ENCODE assay signal across 1 cellular context in genomic region chr15:56245871-56246814, GRCh38.
TF ChIP-seq lines count a peak whose summit lies in the region.

No MANE protein-coding gene starts in this region.

TF ChIP-seq in GM12878, 131 proteins besides CTCF, POLR2A, EP300 and RAD21 (continued from another document and continues in another):
- TF ChIP-seq PRDM15 (CRISPR knock-in tag; IDR thresholded peaks at IDR 0.05) (no peak), NBN (IDR thresholded peaks at IDR 0.05) (peak; percentile 82; the same call in 1 of the 2 replicates), HSF1 (IDR thresholded peaks at IDR 0.05; ENCODE audit: low read depth, low read length) (peak; percentile 84; the same call in 1 of the 2 replicates), SIX5 (IDR thresholded peaks at IDR 0.05; ENCODE audit: low read depth, low read length, severe bottlenecking) (peak; percentile 45), KDM1A (IDR thresholded peaks at IDR 0.05; ENCODE audit: borderline replicate concordance) (no peak), ZNF24 (IDR thresholded peaks at IDR 0.05) (peak; percentile 74), HDGF (IDR thresholded peaks at IDR 0.05) (no peak), ZBTB33 (IDR thresholded peaks at IDR 0.05) (no peak), YY1 (IDR thresholded peaks at IDR 0.05; ENCODE audit: low read depth, low read length) (peak; percentile 94), ZNF207 (IDR thresholded peaks at IDR 0.05; ENCODE audit: borderline replicate concordance) (peak; percentile 78; the same call in 1 of the 2 replicates), IKZF2 (IDR thresholded peaks at IDR 0.05) (peak; percentile 63 to 71), LARP7 (IDR thresholded peaks at IDR 0.05) (peak; percentile 75; the same call in 1 of the 2 replicates), SMAD1 (IDR thresholded peaks at IDR 0.05; ENCODE audit: low read depth, partially characterized antibody) (no peak), RAD51 (IDR thresholded peaks at IDR 0.05) (no peak), POU2F2 (IDR thresholded peaks at IDR 0.05; ENCODE audit: borderline replicate concordance, low read depth, low read length) (peak; percentile 89; the same call in 1 of the 3 replicates), ELK1 (IDR thresholded peaks at IDR 0.05; ENCODE audit: low read depth, low read length) (no peak), NR2C1 (IDR thresholded peaks at IDR 0.05) (peak; percentile 55; the same call in 1 of the 2 replicates), CHD2 (IDR thresholded peaks at IDR 0.05; ENCODE audit: borderline replicate concordance, low read depth, low read length) (no peak; the same call in 1 of the 2 replicates), NR2C2 (IDR thresholded peaks at IDR 0.05; ENCODE audit: borderline replicate concordance, control insufficient read depth, insufficient read length, low read depth) (no peak)
- TF ChIP-seq, protein P1, sequence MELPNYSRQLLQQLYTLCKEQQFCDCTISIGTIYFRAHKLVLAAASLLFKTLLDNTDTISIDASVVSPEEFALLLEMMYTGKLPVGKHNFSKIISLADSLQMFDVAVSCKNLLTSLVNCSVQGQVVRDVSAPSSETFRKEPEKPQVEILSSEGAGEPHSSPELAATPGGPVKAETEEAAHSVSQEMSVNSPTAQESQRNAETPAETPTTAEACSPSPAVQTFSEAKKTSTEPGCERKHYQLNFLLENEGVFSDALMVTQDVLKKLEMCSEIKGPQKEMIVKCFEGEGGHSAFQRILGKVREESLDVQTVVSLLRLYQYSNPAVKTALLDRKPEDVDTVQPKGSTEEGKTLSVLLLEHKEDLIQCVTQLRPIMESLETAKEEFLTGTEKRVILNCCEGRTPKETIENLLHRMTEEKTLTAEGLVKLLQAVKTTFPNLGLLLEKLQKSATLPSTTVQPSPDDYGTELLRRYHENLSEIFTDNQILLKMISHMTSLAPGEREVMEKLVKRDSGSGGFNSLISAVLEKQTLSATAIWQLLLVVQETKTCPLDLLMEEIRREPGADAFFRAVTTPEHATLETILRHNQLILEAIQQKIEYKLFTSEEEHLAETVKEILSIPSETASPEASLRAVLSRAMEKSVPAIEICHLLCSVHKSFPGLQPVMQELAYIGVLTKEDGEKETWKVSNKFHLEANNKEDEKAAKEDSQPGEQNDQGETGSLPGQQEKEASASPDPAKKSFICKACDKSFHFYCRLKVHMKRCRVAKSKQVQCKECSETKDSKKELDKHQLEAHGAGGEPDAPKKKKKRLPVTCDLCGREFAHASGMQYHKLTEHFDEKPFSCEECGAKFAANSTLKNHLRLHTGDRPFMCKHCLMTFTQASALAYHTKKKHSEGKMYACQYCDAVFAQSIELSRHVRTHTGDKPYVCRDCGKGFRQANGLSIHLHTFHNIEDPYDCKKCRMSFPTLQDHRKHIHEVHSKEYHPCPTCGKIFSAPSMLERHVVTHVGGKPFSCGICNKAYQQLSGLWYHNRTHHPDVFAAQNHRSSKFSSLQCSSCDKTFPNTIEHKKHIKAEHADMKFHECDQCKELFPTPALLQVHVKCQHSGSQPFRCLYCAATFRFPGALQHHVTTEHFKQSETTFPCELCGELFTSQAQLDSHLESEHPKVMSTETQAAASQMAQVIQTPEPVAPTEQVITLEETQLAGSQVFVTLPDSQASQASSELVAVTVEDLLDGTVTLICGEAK (IDR thresholded peaks at IDR 0.05; ENCODE audit: borderline replicate concordance), result peak; percentile 91
- TF ChIP-seq, protein P2, sequence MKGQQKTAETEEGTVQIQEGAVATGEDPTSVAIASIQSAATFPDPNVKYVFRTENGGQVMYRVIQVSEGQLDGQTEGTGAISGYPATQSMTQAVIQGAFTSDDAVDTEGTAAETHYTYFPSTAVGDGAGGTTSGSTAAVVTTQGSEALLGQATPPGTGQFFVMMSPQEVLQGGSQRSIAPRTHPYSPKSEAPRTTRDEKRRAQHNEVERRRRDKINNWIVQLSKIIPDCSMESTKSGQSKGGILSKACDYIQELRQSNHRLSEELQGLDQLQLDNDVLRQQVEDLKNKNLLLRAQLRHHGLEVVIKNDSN (IDR thresholded peaks at IDR 0.05; ENCODE audit: borderline replicate concordance, extremely low read length, insufficient read depth, low read depth, low read length), result no peak
- TF ChIP-seq, protein P3, sequence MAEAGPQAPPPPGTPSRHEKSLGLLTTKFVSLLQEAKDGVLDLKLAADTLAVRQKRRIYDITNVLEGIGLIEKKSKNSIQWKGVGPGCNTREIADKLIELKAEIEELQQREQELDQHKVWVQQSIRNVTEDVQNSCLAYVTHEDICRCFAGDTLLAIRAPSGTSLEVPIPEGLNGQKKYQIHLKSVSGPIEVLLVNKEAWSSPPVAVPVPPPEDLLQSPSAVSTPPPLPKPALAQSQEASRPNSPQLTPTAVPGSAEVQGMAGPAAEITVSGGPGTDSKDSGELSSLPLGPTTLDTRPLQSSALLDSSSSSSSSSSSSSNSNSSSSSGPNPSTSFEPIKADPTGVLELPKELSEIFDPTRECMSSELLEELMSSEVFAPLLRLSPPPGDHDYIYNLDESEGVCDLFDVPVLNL (IDR thresholded peaks at IDR 0.05; ENCODE audit: low read depth, low read length), result 0 out of 2 replicates have a peak, but pooled peaks have one; percentile 49
- TF ChIP-seq, protein P4, sequence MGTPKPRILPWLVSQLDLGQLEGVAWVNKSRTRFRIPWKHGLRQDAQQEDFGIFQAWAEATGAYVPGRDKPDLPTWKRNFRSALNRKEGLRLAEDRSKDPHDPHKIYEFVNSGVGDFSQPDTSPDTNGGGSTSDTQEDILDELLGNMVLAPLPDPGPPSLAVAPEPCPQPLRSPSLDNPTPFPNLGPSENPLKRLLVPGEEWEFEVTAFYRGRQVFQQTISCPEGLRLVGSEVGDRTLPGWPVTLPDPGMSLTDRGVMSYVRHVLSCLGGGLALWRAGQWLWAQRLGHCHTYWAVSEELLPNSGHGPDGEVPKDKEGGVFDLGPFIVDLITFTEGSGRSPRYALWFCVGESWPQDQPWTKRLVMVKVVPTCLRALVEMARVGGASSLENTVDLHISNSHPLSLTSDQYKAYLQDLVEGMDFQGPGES (IDR thresholded peaks at IDR 0.05), result 0 out of 2 replicates have a peak, but pooled peaks have one; percentile 6
- TF ChIP-seq, protein P5, sequence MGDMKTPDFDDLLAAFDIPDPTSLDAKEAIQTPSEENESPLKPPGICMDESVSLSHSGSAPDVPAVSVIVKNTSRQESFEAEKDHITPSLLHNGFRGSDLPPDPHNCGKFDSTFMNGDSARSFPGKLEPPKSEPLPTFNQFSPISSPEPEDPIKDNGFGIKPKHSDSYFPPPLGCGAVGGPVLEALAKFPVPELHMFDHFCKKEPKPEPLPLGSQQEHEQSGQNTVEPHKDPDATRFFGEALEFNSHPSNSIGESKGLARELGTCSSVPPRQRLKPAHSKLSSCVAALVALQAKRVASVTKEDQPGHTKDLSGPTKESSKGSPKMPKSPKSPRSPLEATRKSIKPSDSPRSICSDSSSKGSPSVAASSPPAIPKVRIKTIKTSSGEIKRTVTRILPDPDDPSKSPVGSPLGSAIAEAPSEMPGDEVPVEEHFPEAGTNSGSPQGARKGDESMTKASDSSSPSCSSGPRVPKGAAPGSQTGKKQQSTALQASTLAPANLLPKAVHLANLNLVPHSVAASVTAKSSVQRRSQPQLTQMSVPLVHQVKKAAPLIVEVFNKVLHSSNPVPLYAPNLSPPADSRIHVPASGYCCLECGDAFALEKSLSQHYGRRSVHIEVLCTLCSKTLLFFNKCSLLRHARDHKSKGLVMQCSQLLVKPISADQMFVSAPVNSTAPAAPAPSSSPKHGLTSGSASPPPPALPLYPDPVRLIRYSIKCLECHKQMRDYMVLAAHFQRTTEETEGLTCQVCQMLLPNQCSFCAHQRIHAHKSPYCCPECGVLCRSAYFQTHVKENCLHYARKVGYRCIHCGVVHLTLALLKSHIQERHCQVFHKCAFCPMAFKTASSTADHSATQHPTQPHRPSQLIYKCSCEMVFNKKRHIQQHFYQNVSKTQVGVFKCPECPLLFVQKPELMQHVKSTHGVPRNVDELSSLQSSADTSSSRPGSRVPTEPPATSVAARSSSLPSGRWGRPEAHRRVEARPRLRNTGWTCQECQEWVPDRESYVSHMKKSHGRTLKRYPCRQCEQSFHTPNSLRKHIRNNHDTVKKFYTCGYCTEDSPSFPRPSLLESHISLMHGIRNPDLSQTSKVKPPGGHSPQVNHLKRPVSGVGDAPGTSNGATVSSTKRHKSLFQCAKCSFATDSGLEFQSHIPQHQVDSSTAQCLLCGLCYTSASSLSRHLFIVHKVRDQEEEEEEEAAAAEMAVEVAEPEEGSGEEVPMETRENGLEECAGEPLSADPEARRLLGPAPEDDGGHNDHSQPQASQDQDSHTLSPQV (IDR thresholded peaks at IDR 0.05), result peak; percentile 95
- TF ChIP-seq, protein P6, sequence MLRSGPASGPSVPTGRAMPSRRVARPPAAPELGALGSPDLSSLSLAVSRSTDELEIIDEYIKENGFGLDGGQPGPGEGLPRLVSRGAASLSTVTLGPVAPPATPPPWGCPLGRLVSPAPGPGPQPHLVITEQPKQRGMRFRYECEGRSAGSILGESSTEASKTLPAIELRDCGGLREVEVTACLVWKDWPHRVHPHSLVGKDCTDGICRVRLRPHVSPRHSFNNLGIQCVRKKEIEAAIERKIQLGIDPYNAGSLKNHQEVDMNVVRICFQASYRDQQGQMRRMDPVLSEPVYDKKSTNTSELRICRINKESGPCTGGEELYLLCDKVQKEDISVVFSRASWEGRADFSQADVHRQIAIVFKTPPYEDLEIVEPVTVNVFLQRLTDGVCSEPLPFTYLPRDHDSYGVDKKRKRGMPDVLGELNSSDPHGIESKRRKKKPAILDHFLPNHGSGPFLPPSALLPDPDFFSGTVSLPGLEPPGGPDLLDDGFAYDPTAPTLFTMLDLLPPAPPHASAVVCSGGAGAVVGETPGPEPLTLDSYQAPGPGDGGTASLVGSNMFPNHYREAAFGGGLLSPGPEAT (IDR thresholded peaks at IDR 0.05; ENCODE audit: low read depth), result peak; percentile 73
- TF ChIP-seq, protein P7, sequence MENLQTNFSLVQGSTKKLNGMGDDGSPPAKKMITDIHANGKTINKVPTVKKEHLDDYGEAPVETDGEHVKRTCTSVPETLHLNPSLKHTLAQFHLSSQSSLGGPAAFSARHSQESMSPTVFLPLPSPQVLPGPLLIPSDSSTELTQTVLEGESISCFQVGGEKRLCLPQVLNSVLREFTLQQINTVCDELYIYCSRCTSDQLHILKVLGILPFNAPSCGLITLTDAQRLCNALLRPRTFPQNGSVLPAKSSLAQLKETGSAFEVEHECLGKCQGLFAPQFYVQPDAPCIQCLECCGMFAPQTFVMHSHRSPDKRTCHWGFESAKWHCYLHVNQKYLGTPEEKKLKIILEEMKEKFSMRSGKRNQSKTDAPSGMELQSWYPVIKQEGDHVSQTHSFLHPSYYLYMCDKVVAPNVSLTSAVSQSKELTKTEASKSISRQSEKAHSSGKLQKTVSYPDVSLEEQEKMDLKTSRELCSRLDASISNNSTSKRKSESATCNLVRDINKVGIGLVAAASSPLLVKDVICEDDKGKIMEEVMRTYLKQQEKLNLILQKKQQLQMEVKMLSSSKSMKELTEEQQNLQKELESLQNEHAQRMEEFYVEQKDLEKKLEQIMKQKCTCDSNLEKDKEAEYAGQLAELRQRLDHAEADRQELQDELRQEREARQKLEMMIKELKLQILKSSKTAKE (IDR thresholded peaks at IDR 0.05; ENCODE audit: low read depth, poor library complexity, severe bottlenecking), result peak; percentile 80
